8 cellular contexts compared by ENCODE assay signal in the genomic region with DNA sequence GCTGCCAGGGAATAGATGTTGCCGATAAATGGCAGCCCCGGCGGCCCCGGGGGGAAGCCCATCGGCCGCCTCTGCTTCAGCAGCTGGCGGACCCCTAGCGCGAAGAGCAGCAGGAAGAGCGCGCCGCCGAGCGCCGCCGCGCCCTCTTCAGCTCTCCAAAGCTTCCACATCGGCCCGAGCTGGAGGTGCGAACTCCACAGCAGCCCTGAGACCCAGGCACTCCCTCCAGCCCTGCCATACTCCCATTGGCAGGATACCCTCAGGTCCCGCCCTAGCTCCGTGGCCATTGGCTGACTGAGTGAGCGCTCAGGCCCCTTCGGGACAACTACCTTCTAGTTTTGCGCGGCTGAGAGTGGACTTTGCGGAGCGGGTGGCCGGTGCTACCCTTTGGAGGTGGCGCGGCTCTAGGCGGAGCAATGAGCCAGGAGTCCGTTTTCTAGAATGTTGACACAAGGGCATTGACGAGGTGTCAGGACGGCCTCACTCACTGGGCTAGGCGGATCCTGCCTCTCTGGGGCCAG. TPM values are rescaled to one million over a fixed set of nuclear protein-coding genes. Genes with fewer than 3 reads are reported as not detected.
DNase-seq lines count a peak whose midpoint lies in the region; ATAC-seq, FAIRE-seq and TF ChIP-seq lines count a peak whose summit lies in the region.

A gene with protein sequence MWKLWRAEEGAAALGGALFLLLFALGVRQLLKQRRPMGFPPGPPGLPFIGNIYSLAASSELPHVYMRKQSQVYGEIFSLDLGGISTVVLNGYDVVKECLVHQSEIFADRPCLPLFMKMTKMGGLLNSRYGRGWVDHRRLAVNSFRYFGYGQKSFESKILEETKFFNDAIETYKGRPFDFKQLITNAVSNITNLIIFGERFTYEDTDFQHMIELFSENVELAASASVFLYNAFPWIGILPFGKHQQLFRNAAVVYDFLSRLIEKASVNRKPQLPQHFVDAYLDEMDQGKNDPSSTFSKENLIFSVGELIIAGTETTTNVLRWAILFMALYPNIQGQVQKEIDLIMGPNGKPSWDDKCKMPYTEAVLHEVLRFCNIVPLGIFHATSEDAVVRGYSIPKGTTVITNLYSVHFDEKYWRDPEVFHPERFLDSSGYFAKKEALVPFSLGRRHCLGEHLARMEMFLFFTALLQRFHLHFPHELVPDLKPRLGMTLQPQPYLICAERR (minus strand): TSS at position 196 of the 521 bp plus-strand sequence. CDS start 26 bp downstream, at position 170.

- 0% methylated on average over 30 to 36 of the region's 36 CpGs for WGBS in adipose tissue, 3 donors
- WGBS in upper lobe of left lung, 2 donors = 0% methylated on average over 18 to 35 of the region's 36 CpGs

- peak within 1 kb of the TSS; percentile 72 to 92 (median 80) for H3K4me3 ChIP-seq in upper lobe of left lung

- no peaks in the 10 kb centered on the region for H3K9me3 ChIP-seq in upper lobe of left lung

- no peak for TF ChIP-seq EP300 in upper lobe of left lung (IDR thresholded peaks at IDR 0.05)

- no peaks in the 10 kb centered on the region for H3K36me3 ChIP-seq in upper lobe of left lung

- H3K4me1 ChIP-seq in upper lobe of left lung = peaks cover 5 to 33% (median 15%) of the 10 kb centered on the region in 4 donors

- TF ChIP-seq CTCF in upper lobe of left lung (IDR thresholded peaks at IDR 0.05) = peak in 1 of 6 experiments; percentile 14

- TF ChIP-seq POLR2A in GM12892 (IDR thresholded peaks at IDR 0.05; ENCODE audit: low read depth, low read length) (no peak), upper lobe of left lung (IDR thresholded peaks at IDR 0.05) (peak in 2 of 4 donors; percentile 14 to 62)

- intact Hi-C loops in cardiac septum (cut with DNase I) = loop anchor here (2.0 to 5.0 kb wide), 2 partner anchors 249 to 355 kb away; a partner anchor contains a TSS

- peak within 1 kb of the TSS; percentile 34 for H3K27ac ChIP-seq in adipose tissue (ENCODE audit: low read depth, low read length)
- peak within 1 kb of the TSS; percentile 92 to 97 (median 94) for H3K27ac ChIP-seq in upper lobe of left lung

- DNase-seq in GM12892 (ENCODE audit: insufficient read length) (peak; percentile 88), NCI-H1436 (lab: John Stamatoyannopoulos, UW) (peak; percentile 95), T follicular helper cell (ENCODE audit: low read depth) (peak; percentile 83), cardiac septum (ENCODE audit: low spot score) (peak; percentile 98), pons (ENCODE audit: low spot score) (peak; percentile 96), upper lobe of left lung (peak; percentile 94 to 98)

- ATAC-seq in HG02840 (IDR thresholded peaks at IDR 0.05; ENCODE audit: low FRiP score, unreplicated experiment) (peak; percentile 96), upper lobe of left lung (ENCODE audit: low FRiP score in 2 of 2) (peak; percentile 98 to 99)

- no peak for FAIRE-seq in GM12892 (lab: Jason Lieb, UNC)

- H3K27me3 ChIP-seq in upper lobe of left lung = no peaks in the 10 kb centered on the region

RNA-seq across cellular contexts. Expression of the gene that starts here (rescaled TPM):
- polyA plus RNA-seq in GM12892 (2012; ENCODE audit: missing spikeins) = 10.4 TPM
- polyA plus RNA-seq in adipose tissue = 1 to 10 TPM; 4.5 to 6.3 (median 4.6) TPM
- 7.9 TPM for total RNA-seq in cardiac septum
- 10 to 100 TPM; 11.5 to 49.2 (median 16.5) TPM for total RNA-seq in upper lobe of left lung

Comparison
In these comparisons a context has a peak if more than half of its experiments do, and no peak if none do; other contexts are left out.
1. Peak in every context shown above with its lines: DNase-seq, ATAC-seq, H3K4me3 ChIP-seq and H3K27ac ChIP-seq.